In the genomic region with DNA sequence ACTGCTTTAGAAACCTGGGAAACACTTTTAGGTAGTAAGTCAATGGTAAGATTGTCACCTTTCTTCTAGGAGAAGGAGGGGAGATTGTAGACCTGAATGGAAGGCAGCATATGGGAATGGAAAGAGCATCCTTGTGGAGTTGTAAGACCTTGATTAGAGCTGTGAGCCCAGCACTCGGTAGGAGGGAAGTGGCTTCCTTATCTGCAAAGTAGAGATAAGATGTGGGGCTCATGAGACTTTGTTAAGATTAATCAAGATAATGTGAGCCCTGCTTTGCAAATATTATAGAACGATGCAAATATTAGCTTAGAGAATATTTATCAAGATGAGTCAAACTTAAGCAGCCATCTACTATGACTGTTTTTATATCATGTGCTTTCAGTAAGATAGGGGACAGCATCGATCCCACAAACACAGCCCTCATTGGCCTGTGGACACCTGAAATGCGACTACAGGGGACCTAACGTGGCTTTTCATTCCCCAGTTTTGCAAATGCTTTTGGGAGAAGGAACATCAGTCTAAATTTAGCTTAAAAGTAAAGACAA, we compare ENCODE assay signal across 22 cellular contexts.
DNase-seq lines count a peak whose midpoint lies in the region; ATAC-seq and TF ChIP-seq lines count a peak whose summit lies in the region.
"Had no signal": no experiment of that assay in that cellular context is flagged by ENCODE, and none has a peak within 500 bp of the region (broad histone marks: within the 10 kb centered on the region; RNA-seq: fewer than 3 reads in every experiment).

No MANE protein-coding gene starts in this region.

- DNase-seq in LNCaP clone FGC (ENCODE audit: low read depth) (peak; percentile 26), chondrocyte (ENCODE audit: low spot score) (no peak), nephron progenitor cell (no peak), left ventricle myocardium superior (no peak), Right ventricle myocardium inferior (ENCODE audit: missing footprints) (no peak), cardiac septum (ENCODE audit: low spot score) (no peak)
- no peak for DNase-seq in activated CD4-positive, alpha-beta T cell treated with anti-CD3 and anti-CD28 coated beads for 4 hours
- DNase-seq: C1 segment of cervical spinal cord; Calu3; CD8-positive, alpha-beta T cell; DMS153; DND-41; HCEC 1CT; KG1; NCI-H1092; NCI-H1417 treated with DMSO at 0.1 percent for 48 hours; NCI-H1694 treated with DMSO at 0.1 percent for 48 hours; NCI-H2081; NCI-H2227 treated with DMSO at 0.1 percent for 48 hours; NCI-H526 treated with DMSO at 0.1 percent for 48 hours; RPMI8226; SHP77 had no signal

- H3K4me3 ChIP-seq in LNCaP clone FGC (ENCODE audit: low read depth, low read length), result no peak overlapping the region

- H3K4me3 Mint-ChIP-seq in chondrocyte (ENCODE audit: unreplicated experiment) (no peak overlapping the region), nephron progenitor cell (no peak overlapping the region)
- H3K4me3 Mint-ChIP-seq: CD8-positive, alpha-beta T cell had no signal

- H3K36me3 Mint-ChIP-seq in chondrocyte (ENCODE audit: low read depth), result peaks cover 34% of the 10 kb centered on the region
- H3K36me3 Mint-ChIP-seq in nephron progenitor cell (ENCODE audit: low read depth), result peaks cover 51% of the 10 kb centered on the region
- H3K36me3 Mint-ChIP-seq: CD8-positive, alpha-beta T cell had no signal

- no peaks in the 10 kb centered on the region for H3K27me3 Mint-ChIP-seq in chondrocyte (ENCODE audit: low read depth)
- H3K27me3 Mint-ChIP-seq in nephron progenitor cell (ENCODE audit: low read depth, poor library complexity), result peaks cover 3% of the 10 kb centered on the region

- intact Hi-C loops in left ventricle myocardium superior (cut with micrococcal nuclease), result no loop called here
- intact Hi-C loops in Right ventricle myocardium inferior (cut with DNase I), result no loop called here
- intact Hi-C loops in cardiac septum (cut with DNase I), result no loop called here

- H3K9me3 Mint-ChIP-seq in chondrocyte (ENCODE audit: low read depth) (no peaks in the 10 kb centered on the region), nephron progenitor cell (no peaks in the 10 kb centered on the region)
- H3K9me3 Mint-ChIP-seq: CD8-positive, alpha-beta T cell had no signal

- TF ChIP-seq CTCF in LNCaP clone FGC (IDR thresholded peaks at IDR 0.05; ENCODE audit: control insufficient read depth, extremely low read depth, insufficient read depth) (no peak), chondrocyte (IDR thresholded peaks at IDR 0.05) (no peak), nephron progenitor cell (IDR thresholded peaks at IDR 0.05) (no peak)

- ATAC-seq in left ventricle myocardium superior, result no peak
- no peak for ATAC-seq in Right ventricle myocardium inferior
- ATAC-seq: CD8-positive, alpha-beta T cell had no signal

- H3K4me1 Mint-ChIP-seq in chondrocyte (ENCODE audit: low read depth) (peaks cover 12% of the 10 kb centered on the region), nephron progenitor cell (peaks cover 17% of the 10 kb centered on the region)

- peak overlapping the region; percentile 32 for H3K27ac Mint-ChIP-seq in chondrocyte (ENCODE audit: unreplicated experiment)
- peak overlapping the region; percentile 81 for H3K27ac Mint-ChIP-seq in nephron progenitor cell
- H3K27ac Mint-ChIP-seq: CD8-positive, alpha-beta T cell had no signal
